ENCODE assay signal across 1 cellular context in the genomic region with DNA sequence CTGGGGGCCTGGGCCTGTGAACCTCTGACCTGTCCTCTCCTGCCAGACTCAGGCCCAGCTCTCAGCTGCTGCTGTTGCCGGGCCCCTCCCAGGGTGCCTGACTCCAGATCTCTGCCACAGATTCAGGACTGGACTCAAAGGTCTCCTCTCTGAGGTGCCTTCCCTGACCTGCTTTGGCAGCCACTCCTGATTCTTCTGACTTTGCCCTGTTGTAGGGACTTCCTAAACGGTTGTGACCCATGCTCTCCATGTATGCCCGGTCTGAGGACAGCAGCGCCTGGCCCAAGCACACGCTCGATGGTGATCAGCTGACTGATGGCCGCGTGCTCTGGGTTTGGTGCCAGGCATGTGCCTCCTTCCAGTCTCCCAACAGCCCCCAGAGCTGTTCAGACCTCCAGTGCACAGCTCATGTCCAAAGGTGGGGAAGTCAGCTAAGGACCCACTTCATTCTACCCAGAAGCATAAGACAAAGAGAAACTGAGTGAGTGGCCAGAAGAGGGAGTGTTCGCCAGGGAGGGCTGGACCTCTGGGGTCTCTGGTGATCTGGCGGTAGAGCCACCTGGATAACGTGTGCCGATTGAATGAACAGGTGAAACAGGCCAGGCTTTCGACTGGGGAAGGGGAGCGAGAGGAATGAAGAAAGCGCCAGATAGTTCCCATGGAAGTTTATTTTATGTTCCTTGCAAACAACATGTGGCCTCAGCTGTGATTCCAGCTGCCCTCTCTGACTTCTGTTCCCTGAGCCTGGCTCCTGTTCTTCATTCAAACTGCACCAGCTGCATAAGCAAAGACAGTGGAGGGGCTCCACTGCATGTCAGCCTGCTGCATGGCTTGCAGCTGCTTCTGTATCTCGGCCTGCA.
TF ChIP-seq lines count a peak whose summit lies in the region.

No MANE protein-coding gene starts in this region.

TF ChIP-seq in IMR-90, 13 proteins besides CTCF, POLR2A, EP300 and RAD21:
- no peak for TF ChIP-seq MXI1 (IDR thresholded peaks at IDR 0.05; ENCODE audit: borderline replicate concordance, low read depth, low read length)
- TF ChIP-seq RCOR1 (IDR thresholded peaks at IDR 0.05; ENCODE audit: insufficient replicate concordance, low read length), result no peak
- no peak for TF ChIP-seq SMC3 (IDR thresholded peaks at IDR 0.05; ENCODE audit: low read depth, low read length)
- TF ChIP-seq CHD1 (IDR thresholded peaks at IDR 0.05; ENCODE audit: low read depth, low read length), result no peak
